ENCODE assay signal across 24 cellular contexts in genomic region chr4:25177147-25177546, GRCh38.
"Had no signal": no experiment of that assay in that cellular context is flagged by ENCODE, and none has a peak within 500 bp of the region (broad histone marks: within the 10 kb centered on the region; RNA-seq: fewer than 3 reads in every experiment).

No MANE protein-coding gene starts in this region.

- H3K4me3 Mint-ChIP-seq: immature natural killer cell; naive thymus-derived CD8-positive, alpha-beta T cell; nephron progenitor cell; stimulated activated naive CD8-positive, alpha-beta T cell treated with anti-CD3 and anti-CD28 coated beads, Interleukin-15, amount 100 ng/mL, for 72 hours had no signal

- H3K9me3 Mint-ChIP-seq: immature natural killer cell; naive thymus-derived CD8-positive, alpha-beta T cell; nephron progenitor cell; stimulated activated naive CD8-positive, alpha-beta T cell treated with anti-CD3 and anti-CD28 coated beads, Interleukin-15, amount 100 ng/mL, for 72 hours had no signal

- H3K27ac Mint-ChIP-seq: nephron progenitor cell; stimulated activated naive CD8-positive, alpha-beta T cell treated with anti-CD3 and anti-CD28 coated beads, Interleukin-15, amount 100 ng/mL, for 72 hours had no signal

- ATAC-seq: left ventricle myocardium superior; lower lobe of right lung; naive thymus-derived CD8-positive, alpha-beta T cell; psoas muscle; right cardiac atrium; stimulated activated naive CD8-positive, alpha-beta T cell treated with anti-CD3 and anti-CD28 coated beads, Interleukin-15, amount 100 ng/mL, for 72 hours; upper lobe of right lung had no signal

- H3K4me3 ChIP-seq: dorsolateral prefrontal cortex, lower lobe of right lung, ovary, psoas muscle, skin epidermis, spleen, suprapubic skin, transverse colon, upper lobe of right lung, uterus had no signal

- H3K27me3 Mint-ChIP-seq: naive thymus-derived CD8-positive, alpha-beta T cell; stimulated activated naive CD8-positive, alpha-beta T cell treated with anti-CD3 and anti-CD28 coated beads, Interleukin-15, amount 100 ng/mL, for 72 hours had no signal

- H3K9me3 ChIP-seq: lower lobe of right lung, ovary, psoas muscle, spleen, suprapubic skin, transverse colon, upper lobe of right lung, uterus had no signal

- FAIRE-seq: colon, frontal cortex had no signal

- DNase-seq: dorsolateral prefrontal cortex; effector CD4-positive, alpha-beta T cell; hypothalamus; immature natural killer cell; islet precursor cell; left ventricle myocardium superior; lower lobe of right lung; naive thymus-derived CD8-positive, alpha-beta T cell; nephron progenitor cell; nucleus accumbens; ovary; posterior cingulate gyrus; psoas muscle; right cardiac atrium; spleen; stimulated activated naive CD4-positive, alpha-beta T cell; stimulated activated naive CD8-positive, alpha-beta T cell treated with anti-CD3 and anti-CD28 coated beads, Interleukin-15, amount 100 ng/mL, for 72 hours; transverse colon; upper lobe of right lung; uterus had no signal

- H3K36me3 ChIP-seq: lower lobe of right lung, ovary, transverse colon, uterus had no signal

- H3K27ac ChIP-seq: dorsolateral prefrontal cortex, lower lobe of right lung, ovary, psoas muscle, skin epidermis, spleen, suprapubic skin, transverse colon, upper lobe of right lung, uterus had no signal

- H3K27me3 ChIP-seq: dorsolateral prefrontal cortex, ovary, spleen, suprapubic skin, transverse colon, upper lobe of right lung, uterus had no signal
